ENCODE assay signal across 1 cellular context in the genomic region with DNA sequence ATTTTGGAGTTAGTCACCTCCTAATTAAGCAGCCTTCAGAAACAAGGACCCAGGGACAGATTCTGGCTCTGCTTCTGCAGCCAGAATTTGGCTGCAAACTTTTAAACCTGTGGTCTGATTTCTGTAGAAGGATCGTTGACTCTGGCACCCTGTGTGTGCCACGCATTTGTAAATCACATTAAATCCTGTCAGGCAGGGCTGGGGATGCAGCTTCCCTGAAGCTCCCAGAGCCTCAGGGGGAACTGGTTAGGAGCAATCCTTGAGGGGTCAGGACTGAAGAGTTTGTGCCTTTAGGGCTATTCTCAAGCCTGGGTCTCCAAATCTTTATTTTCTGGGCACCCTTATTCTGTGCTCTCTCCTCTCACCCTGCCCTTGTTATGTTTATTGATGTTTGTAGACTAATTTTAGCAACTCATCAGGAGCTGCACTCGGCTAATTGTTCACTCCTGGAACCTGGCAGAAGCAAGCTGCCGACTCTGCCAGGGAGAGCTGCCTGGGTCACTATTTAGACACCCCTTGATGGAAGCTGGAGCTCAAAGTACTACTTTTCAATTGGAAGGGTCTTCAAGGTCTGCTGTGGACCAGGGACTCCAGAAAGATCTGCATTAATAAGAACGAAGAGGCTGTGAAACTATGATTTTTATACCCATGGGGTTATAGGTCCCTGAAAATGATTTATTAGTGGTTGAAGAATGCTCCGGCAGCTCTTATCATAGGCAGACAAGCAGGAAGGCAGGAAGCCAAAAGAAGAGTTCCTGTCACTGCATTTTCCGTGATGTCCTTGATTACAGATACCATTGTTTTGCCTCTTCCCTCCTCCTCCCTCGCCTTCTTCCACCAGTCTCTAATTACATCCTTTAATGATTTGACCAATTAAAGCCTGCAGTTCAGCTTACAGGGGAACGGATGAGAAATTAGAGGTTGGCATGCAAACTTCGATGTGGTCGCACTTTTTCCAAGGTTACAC.
TF ChIP-seq lines count a peak whose summit lies in the region.

No MANE protein-coding gene starts in this region.

TF ChIP-seq in SK-N-SH, 30 proteins besides CTCF, POLR2A, EP300 and RAD21 (continued from another document):
- TF ChIP-seq TCF12 (IDR thresholded peaks at IDR 0.05) (peak; percentile 20; the same call in 1 of the 2 replicates), POLR2AphosphoS5 (IDR thresholded peaks at IDR 0.05; ENCODE audit: low read depth, low read length) (no peak), FOXJ3 (CRISPR knock-in tag; IDR thresholded peaks at IDR 0.05) (no peak), MEF2A (IDR thresholded peaks at IDR 0.05; ENCODE audit: borderline replicate concordance, low read depth) (no peak), GABPA (IDR thresholded peaks at IDR 0.05; ENCODE audit: low read depth) (no peak), RCOR1 (IDR thresholded peaks at IDR 0.05; ENCODE audit: low read length) (peak; percentile 21), GATA2 (CRISPR knock-in tag; IDR thresholded peaks at IDR 0.05) (peak; percentile 73)
- TF ChIP-seq, protein P1, sequence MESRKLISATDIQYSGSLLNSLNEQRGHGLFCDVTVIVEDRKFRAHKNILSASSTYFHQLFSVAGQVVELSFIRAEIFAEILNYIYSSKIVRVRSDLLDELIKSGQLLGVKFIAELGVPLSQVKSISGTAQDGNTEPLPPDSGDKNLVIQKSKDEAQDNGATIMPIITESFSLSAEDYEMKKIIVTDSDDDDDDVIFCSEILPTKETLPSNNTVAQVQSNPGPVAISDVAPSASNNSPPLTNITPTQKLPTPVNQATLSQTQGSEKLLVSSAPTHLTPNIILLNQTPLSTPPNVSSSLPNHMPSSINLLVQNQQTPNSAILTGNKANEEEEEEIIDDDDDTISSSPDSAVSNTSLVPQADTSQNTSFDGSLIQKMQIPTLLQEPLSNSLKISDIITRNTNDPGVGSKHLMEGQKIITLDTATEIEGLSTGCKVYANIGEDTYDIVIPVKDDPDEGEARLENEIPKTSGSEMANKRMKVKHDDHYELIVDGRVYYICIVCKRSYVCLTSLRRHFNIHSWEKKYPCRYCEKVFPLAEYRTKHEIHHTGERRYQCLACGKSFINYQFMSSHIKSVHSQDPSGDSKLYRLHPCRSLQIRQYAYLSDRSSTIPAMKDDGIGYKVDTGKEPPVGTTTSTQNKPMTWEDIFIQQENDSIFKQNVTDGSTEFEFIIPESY (IDR thresholded peaks at IDR 0.05; ENCODE audit: borderline replicate concordance, low read depth) = no peak
